In the genomic region with DNA sequence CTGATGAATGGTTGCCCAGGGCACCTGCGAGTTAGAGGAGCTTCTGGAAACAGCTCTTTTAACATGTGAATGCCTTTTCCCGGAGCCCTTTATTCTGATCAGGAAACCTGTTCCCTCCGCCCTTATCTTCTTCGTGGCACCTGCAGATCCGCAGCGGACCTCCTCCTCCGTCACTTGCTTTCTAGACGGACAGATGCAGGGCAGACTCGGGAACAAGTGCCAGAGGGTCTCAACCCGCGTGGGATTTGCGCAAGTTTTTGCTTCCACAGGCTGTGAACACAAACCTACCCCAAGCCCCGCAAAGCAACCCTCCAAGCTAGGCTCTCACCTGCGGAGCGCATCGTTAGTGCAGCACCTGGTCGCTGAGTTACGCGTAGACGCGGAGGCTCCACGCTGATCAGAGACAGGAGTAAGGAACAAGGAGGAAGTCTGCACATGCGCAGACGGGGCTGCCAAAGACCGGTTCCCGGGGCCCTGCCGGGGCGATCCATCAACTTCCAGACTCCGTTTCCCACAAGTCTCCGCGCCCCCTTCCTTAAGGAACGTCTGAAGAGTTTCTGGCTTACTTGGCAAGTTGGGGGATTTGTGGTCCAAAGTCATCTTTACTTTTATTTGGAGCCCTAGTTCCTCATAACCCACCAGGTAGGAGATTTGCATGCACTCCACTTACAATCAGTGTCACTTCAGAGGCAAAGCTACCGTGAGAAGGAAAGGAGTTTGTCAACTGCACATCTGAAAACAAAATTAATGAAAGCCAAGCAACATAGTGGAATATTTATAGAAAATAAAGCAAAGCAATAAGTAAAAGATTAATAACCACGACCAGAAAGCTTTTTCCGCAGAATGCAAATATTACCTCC, we compare ENCODE assay signal across 9 cellular contexts. TPM values are rescaled to one million over a fixed set of nuclear protein-coding genes. Genes with fewer than 3 reads are reported as not detected.
DNase-seq lines count a peak whose midpoint lies in the region; ATAC-seq and TF ChIP-seq lines count a peak whose summit lies in the region.
"Had no signal": no experiment of that assay in that cellular context is flagged by ENCODE, and none has a peak within 500 bp of the region (broad histone marks: within the 10 kb centered on the region; RNA-seq: fewer than 3 reads in every experiment).

No MANE protein-coding gene starts in this region.

- peak overlapping the region; percentile 70 for H2AFZ ChIP-seq in H9 (ENCODE audit: low read length)

- no peaks in the 10 kb centered on the region for H3K79me1 ChIP-seq in H9 (ENCODE audit: insufficient read depth, low read depth, low read length, poor library complexity, severe bottlenecking)

- H2BK12ac ChIP-seq in H9 (ENCODE audit: insufficient read length, low read depth, low read length), result no peak overlapping the region

- DNase-seq in H9 (peak; percentile 93), adrenal gland (peak in 4 of 7 donors; percentile 12 to 33 (median 21)), iPS-NIHi11 (ENCODE audit: low spot score) (peak; percentile 90), NK-92 (lab: John Stamatoyannopoulos, UW; ENCODE audit: unreplicated experiment) (no peak), GDM1 (lab: John Stamatoyannopoulos, UW) (no peak)
- DNase-seq in stimulated activated CD4-positive, alpha-beta T cell treated with anti-CD3 and anti-CD28 coated beads, Interleukin-1b, Interleukin-23, amount 100 ng/mL, for 48 hours, result peak; percentile 3

- peaks cover 10% of the 10 kb centered on the region for H3K27me3 Mint-ChIP-seq in H9 (ENCODE audit: low read depth)

- H3K18ac ChIP-seq in H9 (ENCODE audit: insufficient read length, low read depth, low read length), result peak overlapping the region; percentile 25

- H3K9me3 ChIP-seq in H9 (ENCODE audit: control insufficient read depth, low read depth, low read length) (peaks cover 20% of the 10 kb centered on the region), adrenal gland (replicated peaks in 1 of 3) (no peaks in the 10 kb centered on the region)

- WGBS in H9 (ENCODE audit: extremely low coverage, insufficient read length, low lambda C conversion rate), result no CpG with 5 or more reads among the region's 35 CpGs
- WGBS in adrenal gland, 4 donors, result 7 to 23% (median 10%) methylated on average over 20 to 35 of the region's 35 CpGs

- peaks cover 40% of the 10 kb centered on the region in 2 experiments for H3K9me3 Mint-ChIP-seq in H9

- H2BK15ac ChIP-seq in H9 (ENCODE audit: low read depth, low read length), result no peak overlapping the region

- intact Hi-C loops in adrenal gland (cut with DNase I), result no loop called here

- no peaks in the 10 kb centered on the region for H3K36me3 ChIP-seq in adrenal gland (replicated peaks in 1 of 2)

- H3K4me2 ChIP-seq in H9 (ENCODE audit: insufficient read depth, insufficient read length, low read length), result peak overlapping the region; percentile 58

- H3K9ac ChIP-seq in H9 (ENCODE audit: extremely low read depth, insufficient read length, low read length), result peak overlapping the region; percentile 17

- peak overlapping the region; percentile 46; the same call in 1 of the 2 replicates for H3K14ac ChIP-seq in H9 (ENCODE audit: insufficient read depth, low read length)

- no peak overlapping the region for H4K91ac ChIP-seq in H9 (ENCODE audit: insufficient read length, low read depth, low read length)

- H3T11ph ChIP-seq in H9 (ENCODE audit: low read length), result no peak overlapping the region

- no peak overlapping the region for H2BK120ac ChIP-seq in H9 (ENCODE audit: low read depth, low read length, poor library complexity, severe bottlenecking)

- H2AK5ac ChIP-seq in H9 (ENCODE audit: insufficient read length, low read length), result no peak overlapping the region

- no peak overlapping the region for H3K56ac ChIP-seq in H9 (ENCODE audit: insufficient read length, low read depth, low read length)

- no peak for TF ChIP-seq POLR2A in adrenal gland (IDR thresholded peaks at IDR 0.05)

- no peak overlapping the region for H4K8ac ChIP-seq in H9 (replicated peaks; ENCODE audit: insufficient read length, low read depth, low read length)

- H2BK20ac ChIP-seq in H9 (ENCODE audit: low read depth, low read length, poor library complexity, severe bottlenecking), result no peak overlapping the region

- H3K4me1 ChIP-seq in H9 (ENCODE audit: insufficient read depth, low read length), result peaks cover 6% of the 10 kb centered on the region; the same call in 1 of the 2 replicates
- no peaks in the 10 kb centered on the region for H3K4me1 ChIP-seq in adrenal gland (replicated peaks in 1 of 2)

- H3K4me3 Mint-ChIP-seq in H9, result peak overlapping the region; percentile 75 to 80

- peak overlapping the region; percentile 84 to 95 (median 93); a peak in 6 of 7 replicates for H3K27ac Mint-ChIP-seq in H9
- H3K27ac Mint-ChIP-seq: T-cell had no signal

- peaks cover 21 to 26% of the 10 kb centered on the region in 2 experiments for H3K4me1 Mint-ChIP-seq in H9

- H3K36me3 Mint-ChIP-seq in H9 (ENCODE audit: insufficient read depth in 1 of 3, low read depth in 3 of 3), result peaks cover 32 to 39% (median 34%) of the 10 kb centered on the region in 3 experiments

- H4K5ac ChIP-seq in H9 (ENCODE audit: insufficient read length, low read depth, low read length), result no peak overlapping the region

- H3K4ac ChIP-seq in H9 (ENCODE audit: low read depth, low read length), result no peak overlapping the region

- no peak for TF ChIP-seq CTCF in H9 (conservative IDR thresholded peaks at IDR 0.05)
- TF ChIP-seq CTCF in adrenal gland (IDR thresholded peaks at IDR 0.05), result no peak

- H4K20me1 ChIP-seq in H9 (ENCODE audit: control insufficient read depth, insufficient read depth, insufficient read length), result no peaks in the 10 kb centered on the region

- H3K4me3 ChIP-seq in adrenal gland, result peak overlapping the region in 1 of 4 donors; percentile 43

- H2BK5ac ChIP-seq in H9 (ENCODE audit: insufficient read length, low read length), result no peak overlapping the region

- H3K23me2 ChIP-seq in H9 (ENCODE audit: insufficient read length, low read depth, low read length, poor library complexity, severe bottlenecking), result peaks cover 9% of the 10 kb centered on the region

- H3K27me3 ChIP-seq in H9 (ENCODE audit: insufficient read depth, low read length), result no peaks in the 10 kb centered on the region
- H3K27me3 ChIP-seq in adrenal gland, result no peaks in the 10 kb centered on the region

- H3K23ac ChIP-seq in H9 (ENCODE audit: insufficient read length, low read depth, low read length), result no peak overlapping the region

- H3K27ac ChIP-seq in H9 (ENCODE audit: insufficient read length, low read depth, low read length) (peak overlapping the region; percentile 6), adrenal gland (no peak overlapping the region)

- ATAC-seq in GM21737 (IDR thresholded peaks at IDR 0.05; ENCODE audit: unreplicated experiment), result no peak
- ATAC-seq in HG02571 (IDR thresholded peaks at IDR 0.05; ENCODE audit: unreplicated experiment), result no peak
- ATAC-seq: T-cell had no signal

- no peaks in the 10 kb centered on the region for H3K79me2 ChIP-seq in H9 (ENCODE audit: insufficient read depth, low read length)

RNA-seq across cellular contexts. Expression of gene ELMO2, which starts 52.7 kb away (rescaled TPM):
- 32.5 and 34.1 TPM in 2 replicates for total RNA-seq in H9 (2021)
- total RNA-seq in adrenal gland, result 10 to 100 TPM; 42.4 to 69.0 (median 52.2) TPM
- polyA plus RNA-seq in adrenal gland, result 10 to 100 TPM; 36.2 to 55.1 (median 38.3) TPM

RNA-seq across cellular contexts. Expression of gene ZNF334, which starts 54.2 kb away (rescaled TPM):
- 17.2 and 19.5 TPM in 2 replicates for total RNA-seq in H9 (2021)
- total RNA-seq in adrenal gland, result 10 to 100 TPM in 2 of 8 donors, 1 to 10 TPM in 6; 1.0 to 13.1 (median 6.2) TPM
- 10 to 100 TPM in 2 of 3 donors, 1 to 10 TPM in 1; 7.2 to 19.1 (median 14.7) TPM for polyA plus RNA-seq in adrenal gland

Comparison
In these comparisons a context has a peak if more than half of its experiments do, and no peak if none do; other contexts are left out.
1. DNase-seq: peak in H9 (single experiment), adrenal gland (4 of 7), iPS-NIHi11 (single experiment) and stimulated activated CD4-positive, alpha-beta T cell treated with anti-CD3 and anti-CD28 coated beads, Interleukin-1b, Interleukin-23, amount 100 ng/mL, for 48 hours (single experiment); none in NK-92 (single experiment) and GDM1 (single experiment).